Comparison of ENCODE assay signal across 15 cellular contexts in genomic region chr17:60522889-60523626, GRCh38. TPM values are rescaled to one million over a fixed set of nuclear protein-coding genes. Genes with fewer than 3 reads are reported as not detected.
DNase-seq lines count a peak whose midpoint lies in the region; ATAC-seq and TF ChIP-seq lines count a peak whose summit lies in the region.
"Had no signal": no experiment of that assay in that cellular context is flagged by ENCODE, and none has a peak within 500 bp of the region (broad histone marks: within the 10 kb centered on the region; RNA-seq: fewer than 3 reads in every experiment).

No MANE protein-coding gene starts in this region.

- CTCF ChIA-PET in PC-9 (lab: Charles Lee): interaction anchor here (0.5 kb wide), 1 partner anchor 257 kb away, joined by 3 read pairs; no protein-coding TSS in a partner anchor
- CTCF ChIA-PET in CD8-positive, alpha-beta memory T cell (lab: Charles Lee): interaction anchor here (1.2 kb wide), 1 partner anchor 10 kb away, joined by 3 read pairs; no protein-coding TSS in a partner anchor

- H3K9ac ChIP-seq in fibroblast of lung (ENCODE audit: insufficient read depth, low read length): no peak overlapping the region

- no peak for DNase-seq in activated CD4-positive, alpha-beta T cell treated with anti-CD3 and anti-CD28 coated beads, Interleukin-2, amount 10 ng/mL, durations not matched to agents 24 days and 14 days
- no peak for DNase-seq in activated CD4-positive, alpha-beta T cell treated with anti-CD3 and anti-CD28 coated beads, Interleukin-2, amount 50 U/mL, for 48 hours
- DNase-seq in PC-9: no peak
- DNase-seq in fibroblast of lung (ENCODE audit: low read depth in 2 of 2): no peak
- DNase-seq in psoas muscle: no peak
- no peak for DNase-seq in CD8-positive, alpha-beta memory T cell
- no peak for DNase-seq in AG08395 (ENCODE audit: low spot score)
- no peak for DNase-seq in NCI-H526 treated with DMSO at 0.1 percent for 48 hours (lab: John Stamatoyannopoulos, UW)
- DNase-seq: 8988T, Calu3, heart left ventricle, MM.1S, Right ventricle myocardium superior, thyroid gland had no signal

- peaks cover 36% of the 10 kb centered on the region for H3K4me1 Mint-ChIP-seq in activated CD4-positive, alpha-beta T cell treated with anti-CD3 and anti-CD28 coated beads, Interleukin-2, amount 10 ng/mL, durations not matched to agents 24 days and 14 days
- H3K4me1 Mint-ChIP-seq in CD8-positive, alpha-beta memory T cell: peaks cover 57 to 76% (median 73%) of the 10 kb centered on the region in 3 donors

- no peak for ATAC-seq in psoas muscle
- ATAC-seq: heart left ventricle had no signal

- H3K4me3 ChIP-seq in PC-9 (no peak overlapping the region), fibroblast of lung (replicated peaks in 1 of 4; ENCODE audit: control extremely low read depth in 1 of 4, insufficient read depth in 1 of 4, low read depth in 3 of 4, low read length in 4 of 4) (peak overlapping the region in 2 of 4 experiments; percentile 98 to 99), psoas muscle (peak overlapping the region; percentile 99)
- no peak overlapping the region for H3K4me3 ChIP-seq in CD8-positive, alpha-beta memory T cell (ENCODE audit: low read length)

- TF ChIP-seq CTCF in PC-9 (conservative IDR thresholded peaks at IDR 0.05) (no peak), fibroblast of lung (conservative IDR thresholded peaks at IDR 0.05 in 1 of 2, IDR thresholded peaks at IDR 0.05 in 1 of 2; ENCODE audit: low read depth in 1 of 2, low read length in 2 of 2) (no peak), psoas muscle (IDR thresholded peaks at IDR 0.05) (no peak)

- peak overlapping the region; percentile 90 for H3K4me2 ChIP-seq in PC-9
- H3K4me2 ChIP-seq in fibroblast of lung (ENCODE audit: extremely low read depth, insufficient read depth, low read length): peak overlapping the region; percentile 54

- H3K4me1 ChIP-seq in PC-9 (replicated peaks; ENCODE audit: insufficient read depth) (peaks cover 11% of the 10 kb centered on the region), fibroblast of lung (ENCODE audit: control insufficient read depth, extremely low read depth, insufficient read depth, low read length) (peaks cover 2% of the 10 kb centered on the region), psoas muscle (peaks cover 40% of the 10 kb centered on the region)
- H3K4me1 ChIP-seq in CD8-positive, alpha-beta memory T cell (ENCODE audit: insufficient read depth, low read length): peaks cover 40% of the 10 kb centered on the region

- intact Hi-C loops in activated CD4-positive, alpha-beta T cell treated with anti-CD3 and anti-CD28 coated beads, Interleukin-2, amount 10 ng/mL, durations not matched to agents 24 days and 14 days (cut with micrococcal nuclease): no loop called here
- intact Hi-C loops in PC-9 (cut with micrococcal nuclease; ENCODE audit: unreplicated experiment) (no loop called here), psoas muscle (cut with DNase I) (loop anchor here in 1 of 2 donors (5.0 kb wide), 1 partner anchor 441 kb away; no protein-coding TSS in a partner anchor)

- no peak overlapping the region for H3K27ac Mint-ChIP-seq in activated CD4-positive, alpha-beta T cell treated with anti-CD3 and anti-CD28 coated beads, Interleukin-2, amount 10 ng/mL, durations not matched to agents 24 days and 14 days
- H3K27ac Mint-ChIP-seq in CD8-positive, alpha-beta memory T cell: peak overlapping the region in 3 of 8 donors; percentile 4 to 78 (median 47)

- peaks cover 15% of the 10 kb centered on the region for H3K36me3 Mint-ChIP-seq in activated CD4-positive, alpha-beta T cell treated with anti-CD3 and anti-CD28 coated beads, Interleukin-2, amount 10 ng/mL, durations not matched to agents 24 days and 14 days (ENCODE audit: low read depth)
- peaks cover 0 to 36% (median 1%) of the 10 kb centered on the region in 3 donors for H3K36me3 Mint-ChIP-seq in CD8-positive, alpha-beta memory T cell

- H3K36me3 ChIP-seq in PC-9 (ENCODE audit: low read depth) (peaks cover 17% of the 10 kb centered on the region; the same call in 1 of the 2 replicates), fibroblast of lung (ENCODE audit: control insufficient read depth, insufficient read depth, low read length) (no peaks in the 10 kb centered on the region), psoas muscle (ENCODE audit: insufficient read depth in 1 of 2, low read depth in 1 of 2) (peaks cover 0 to 18% of the 10 kb centered on the region in 2 donors)
- H3K36me3 ChIP-seq in CD8-positive, alpha-beta memory T cell (ENCODE audit: insufficient read depth, low read length): no peaks in the 10 kb centered on the region

- peaks cover 87% of the 10 kb centered on the region for H3K79me2 ChIP-seq in PC-9 (ENCODE audit: low read depth)
- peaks cover 72% of the 10 kb centered on the region for H3K79me2 ChIP-seq in fibroblast of lung (ENCODE audit: control insufficient read depth, insufficient read depth, low read length)

- 0 out of 2 replicates have a peak, but pooled peaks cover 3% of the 10 kb centered on the region for H3F3A ChIP-seq in PC-9 (ENCODE audit: insufficient read depth, low read depth)

- H4K20me1 ChIP-seq in PC-9 (ENCODE audit: insufficient read depth): peaks cover 31% of the 10 kb centered on the region
- H4K20me1 ChIP-seq in fibroblast of lung (ENCODE audit: control insufficient read depth, extremely low read depth, insufficient read depth, low read length): no peaks in the 10 kb centered on the region

- H3K9me2 ChIP-seq in PC-9 (ENCODE audit: insufficient read depth): no peaks in the 10 kb centered on the region

- H2AFZ ChIP-seq in PC-9: no peak overlapping the region
- H2AFZ ChIP-seq in fibroblast of lung (ENCODE audit: low read length): no peak overlapping the region

- POLR2A ChIA-PET in PC-9 (lab: Charles Lee; ENCODE audit: unreplicated experiment): interaction anchor here (0.6 kb wide), 1 partner anchor 1947 kb away, joined by 3 read pairs; no protein-coding TSS in a partner anchor
- POLR2A ChIA-PET in CD8-positive, alpha-beta memory T cell (lab: Charles Lee): no interaction called here

- H3K9me3 ChIP-seq in PC-9 (ENCODE audit: insufficient read depth, low read depth) (no peaks in the 10 kb centered on the region), fibroblast of lung (ENCODE audit: control insufficient read depth, insufficient read depth, low read depth, low read length) (no peaks in the 10 kb centered on the region), psoas muscle (no peaks in the 10 kb centered on the region)
- H3K9me3 ChIP-seq in CD8-positive, alpha-beta memory T cell (ENCODE audit: low read length): no peaks in the 10 kb centered on the region
- H3K9me3 ChIP-seq: heart left ventricle, thyroid gland had no signal

- BruUV-seq in PC-9 (replicated peaks; lab: Mats Ljungman, UMichigan): TSS peak; percentile 3

- H3K27me3 Mint-ChIP-seq in activated CD4-positive, alpha-beta T cell treated with anti-CD3 and anti-CD28 coated beads, Interleukin-2, amount 10 ng/mL, durations not matched to agents 24 days and 14 days: no peaks in the 10 kb centered on the region
- H3K27me3 Mint-ChIP-seq in CD8-positive, alpha-beta memory T cell: peaks cover 0 to 1% of the 10 kb centered on the region in 2 donors

- no peaks in the 10 kb centered on the region for H3K27me3 ChIP-seq in PC-9 (ENCODE audit: insufficient read depth, low read depth)
- H3K27me3 ChIP-seq in fibroblast of lung (ENCODE audit: control insufficient read depth, insufficient read depth, low read length): no peaks in the 10 kb centered on the region
- H3K27me3 ChIP-seq in psoas muscle (ENCODE audit: insufficient read depth in 3 of 3, low read length in 2 of 3): no peaks in the 10 kb centered on the region
- H3K27me3 ChIP-seq in CD8-positive, alpha-beta memory T cell (ENCODE audit: insufficient read depth, low read length, poor library complexity, severe bottlenecking): no peaks in the 10 kb centered on the region
- H3K27me3 ChIP-seq: cardiac muscle cell, heart left ventricle, thyroid gland had no signal

- WGBS in psoas muscle, 3 donors: 83 to 89% (median 85%) methylated on average over 3 of the region's 3 CpGs

- H3K9me3 Mint-ChIP-seq in activated CD4-positive, alpha-beta T cell treated with anti-CD3 and anti-CD28 coated beads, Interleukin-2, amount 10 ng/mL, durations not matched to agents 24 days and 14 days: no peaks in the 10 kb centered on the region
- H3K9me3 Mint-ChIP-seq in CD8-positive, alpha-beta memory T cell: no peaks in the 10 kb centered on the region

- H3K4me3 Mint-ChIP-seq in activated CD4-positive, alpha-beta T cell treated with anti-CD3 and anti-CD28 coated beads, Interleukin-2, amount 10 ng/mL, durations not matched to agents 24 days and 14 days: peak overlapping the region; percentile 21
- peak overlapping the region in 3 of 7 donors; percentile 12 to 84 (median 41) for H3K4me3 Mint-ChIP-seq in CD8-positive, alpha-beta memory T cell

- H3K27ac ChIP-seq in PC-9: no peak overlapping the region
- no peak overlapping the region for H3K27ac ChIP-seq in fibroblast of lung (ENCODE audit: insufficient read depth, low read length)
- no peak overlapping the region for H3K27ac ChIP-seq in psoas muscle
- no peak overlapping the region for H3K27ac ChIP-seq in CD8-positive, alpha-beta memory T cell (ENCODE audit: low read depth, low read length)
- H3K27ac ChIP-seq: cardiac muscle cell, thyroid gland had no signal

RNA-seq across cellular contexts. Expression of gene APPBP2, which starts 3.0 kb away (rescaled TPM):
- total RNA-seq in activated CD4-positive, alpha-beta T cell treated with anti-CD3 and anti-CD28 coated beads, Interleukin-2, amount 10 ng/mL, durations not matched to agents 24 days and 14 days: 21.4 and 25.1 TPM in 2 replicates
- total RNA-seq in PC-9 (2021) (27.5 and 32.5 TPM in 2 replicates), fibroblast of lung (46.0 and 58.1 TPM in 2 replicates), psoas muscle (10 to 100 TPM; 20.8 to 31.5 (median 25.8) TPM)
- polyA plus RNA-seq in fibroblast of lung (25.3 and 45.0 TPM in 2 replicates), psoas muscle (10 to 100 TPM in 1 of 3 donors, 1 to 10 TPM in 2; 5.9 to 35.4 (median 6.4) TPM)
- polyA plus RNA-seq in fibroblast of lung (2012): 22.1 and 25.1 TPM in 2 replicates
- polyA minus RNA-seq in fibroblast of lung (ENCODE audit: low replicate concordance): 5.0 and 13.1 TPM in 2 replicates
- total RNA-seq in CD8-positive, alpha-beta memory T cell: 10 to 100 TPM; 27.7 to 29.5 TPM
- polyA plus RNA-seq in CD8-positive, alpha-beta memory T cell: 21.0 TPM
